1 cellular context compared by ENCODE assay signal in the genomic region with DNA sequence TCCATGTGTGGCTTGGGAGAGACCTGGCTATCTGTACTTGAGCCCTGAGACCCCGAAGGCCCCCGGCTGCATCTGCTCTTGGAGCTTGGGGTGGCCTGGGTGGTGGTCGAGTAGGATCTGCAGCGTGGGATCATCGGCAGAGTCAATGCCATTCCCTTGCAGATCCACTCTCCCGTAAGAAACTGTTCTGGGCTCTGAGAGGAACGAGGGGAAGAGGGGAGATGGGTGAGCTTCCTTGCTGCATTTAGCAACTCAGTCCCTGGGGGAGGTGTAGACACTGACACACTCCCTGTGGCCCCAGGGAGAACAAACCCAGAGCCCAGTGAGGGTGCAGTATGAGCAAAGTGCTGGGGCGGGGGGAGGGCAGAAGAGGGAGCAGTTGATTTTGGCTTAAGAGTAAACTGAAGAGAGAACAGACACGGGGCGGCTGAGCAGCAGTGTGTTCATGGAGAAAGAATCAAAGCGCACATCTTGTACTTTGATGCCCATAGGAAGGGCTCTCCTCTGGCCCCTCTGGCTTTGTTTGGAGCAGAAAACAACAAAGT.
TF ChIP-seq lines count a peak whose summit lies in the region.

No MANE protein-coding gene starts in this region.

TF ChIP-seq in HepG2, 621 proteins besides CTCF, POLR2A, EP300 and RAD21 (continued from another document and continues in another):
- TF ChIP-seq ZNF577 (CRISPR knock-in tag; IDR thresholded peaks at IDR 0.05; ENCODE audit: borderline replicate concordance, low read depth) (no peak), RXRB (CRISPR knock-in tag; IDR thresholded peaks at IDR 0.05; ENCODE audit: borderline replicate concordance) (no peak), RFX1 (IDR thresholded peaks at IDR 0.05) (no peak), ZNF292 (CRISPR knock-in tag; IDR thresholded peaks at IDR 0.05; ENCODE audit: borderline replicate concordance, low read depth) (no peak), AHR (CRISPR knock-in tag; IDR thresholded peaks at IDR 0.05) (no peak), FOXM1 (CRISPR knock-in tag; IDR thresholded peaks at IDR 0.05) (no peak), ARNT2 (CRISPR knock-in tag; IDR thresholded peaks at IDR 0.05; ENCODE audit: low read depth) (no peak), SNAPC2 (CRISPR knock-in tag; IDR thresholded peaks at IDR 0.05) (no peak), CREB1 (IDR thresholded peaks at IDR 0.05) (no peak), CREB1 (CRISPR knock-in tag; IDR thresholded peaks at IDR 0.05) (no peak; the same call in 1 of the 2 replicates), ZNF766 (CRISPR knock-in tag; IDR thresholded peaks at IDR 0.05; ENCODE audit: borderline replicate concordance) (no peak), ZNF678 (CRISPR knock-in tag; IDR thresholded peaks at IDR 0.05) (no peak), NFIC (IDR thresholded peaks at IDR 0.05; ENCODE audit: low read length) (no peak), EEA1 (CRISPR knock-in tag; IDR thresholded peaks at IDR 0.05; ENCODE audit: borderline replicate concordance) (0 out of 2 replicates have a peak, but pooled peaks have one; percentile 52), FIP1L1 (IDR thresholded peaks at IDR 0.05; ENCODE audit: borderline replicate concordance, insufficient read depth, low read depth, low read length) (no peak), ZNF749 (CRISPR knock-in tag; IDR thresholded peaks at IDR 0.05; ENCODE audit: borderline replicate concordance) (no peak), ZNF180 (CRISPR knock-in tag; IDR thresholded peaks at IDR 0.05; ENCODE audit: borderline replicate concordance, low read depth) (no peak), HOXA5 (CRISPR knock-in tag; IDR thresholded peaks at IDR 0.05) (no peak), BRD4 (CRISPR knock-in tag; IDR thresholded peaks at IDR 0.05) (peak; percentile 59; the same call in 1 of the 2 replicates), XBP1 (CRISPR knock-in tag; IDR thresholded peaks at IDR 0.05) (no peak), JDP2 (CRISPR knock-in tag; IDR thresholded peaks at IDR 0.05; ENCODE audit: borderline replicate concordance) (no peak), ZNF441 (CRISPR knock-in tag; IDR thresholded peaks at IDR 0.05; ENCODE audit: borderline replicate concordance) (0 out of 2 replicates have a peak, but pooled peaks have one; percentile 17), U2AF2 (IDR thresholded peaks at IDR 0.05; ENCODE audit: low read depth, low read length) (no peak)
- TF ChIP-seq, protein P1, sequence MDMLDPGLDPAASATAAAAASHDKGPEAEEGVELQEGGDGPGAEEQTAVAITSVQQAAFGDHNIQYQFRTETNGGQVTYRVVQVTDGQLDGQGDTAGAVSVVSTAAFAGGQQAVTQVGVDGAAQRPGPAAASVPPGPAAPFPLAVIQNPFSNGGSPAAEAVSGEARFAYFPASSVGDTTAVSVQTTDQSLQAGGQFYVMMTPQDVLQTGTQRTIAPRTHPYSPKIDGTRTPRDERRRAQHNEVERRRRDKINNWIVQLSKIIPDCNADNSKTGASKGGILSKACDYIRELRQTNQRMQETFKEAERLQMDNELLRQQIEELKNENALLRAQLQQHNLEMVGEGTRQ (IDR thresholded peaks at IDR 0.05; ENCODE audit: low read depth, low read length) = no peak
- TF ChIP-seq, protein P1 (CRISPR knock-in tag; IDR thresholded peaks at IDR 0.05; ENCODE audit: borderline replicate concordance) = no peak
- TF ChIP-seq, protein P2, sequence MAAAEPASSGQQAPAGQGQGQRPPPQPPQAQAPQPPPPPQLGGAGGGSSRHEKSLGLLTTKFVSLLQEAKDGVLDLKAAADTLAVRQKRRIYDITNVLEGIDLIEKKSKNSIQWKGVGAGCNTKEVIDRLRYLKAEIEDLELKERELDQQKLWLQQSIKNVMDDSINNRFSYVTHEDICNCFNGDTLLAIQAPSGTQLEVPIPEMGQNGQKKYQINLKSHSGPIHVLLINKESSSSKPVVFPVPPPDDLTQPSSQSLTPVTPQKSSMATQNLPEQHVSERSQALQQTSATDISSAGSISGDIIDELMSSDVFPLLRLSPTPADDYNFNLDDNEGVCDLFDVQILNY (CRISPR knock-in tag; conservative IDR thresholded peaks at IDR 0.05) = no peak
- TF ChIP-seq, protein P3, sequence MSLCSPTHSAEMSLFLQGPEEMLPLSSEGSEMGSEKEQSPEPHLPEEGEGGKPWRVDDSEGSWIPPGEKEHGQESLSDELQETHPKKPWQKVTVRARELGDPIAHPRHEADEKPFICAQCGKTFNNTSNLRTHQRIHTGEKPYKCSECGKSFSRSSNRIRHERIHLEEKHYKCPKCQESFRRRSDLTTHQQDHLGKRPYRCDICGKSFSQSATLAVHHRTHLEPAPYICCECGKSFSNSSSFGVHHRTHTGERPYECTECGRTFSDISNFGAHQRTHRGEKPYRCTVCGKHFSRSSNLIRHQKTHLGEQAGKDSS (CRISPR knock-in tag; IDR thresholded peaks at IDR 0.05; ENCODE audit: borderline replicate concordance, low read depth) = no peak
- TF ChIP-seq, protein P4, sequence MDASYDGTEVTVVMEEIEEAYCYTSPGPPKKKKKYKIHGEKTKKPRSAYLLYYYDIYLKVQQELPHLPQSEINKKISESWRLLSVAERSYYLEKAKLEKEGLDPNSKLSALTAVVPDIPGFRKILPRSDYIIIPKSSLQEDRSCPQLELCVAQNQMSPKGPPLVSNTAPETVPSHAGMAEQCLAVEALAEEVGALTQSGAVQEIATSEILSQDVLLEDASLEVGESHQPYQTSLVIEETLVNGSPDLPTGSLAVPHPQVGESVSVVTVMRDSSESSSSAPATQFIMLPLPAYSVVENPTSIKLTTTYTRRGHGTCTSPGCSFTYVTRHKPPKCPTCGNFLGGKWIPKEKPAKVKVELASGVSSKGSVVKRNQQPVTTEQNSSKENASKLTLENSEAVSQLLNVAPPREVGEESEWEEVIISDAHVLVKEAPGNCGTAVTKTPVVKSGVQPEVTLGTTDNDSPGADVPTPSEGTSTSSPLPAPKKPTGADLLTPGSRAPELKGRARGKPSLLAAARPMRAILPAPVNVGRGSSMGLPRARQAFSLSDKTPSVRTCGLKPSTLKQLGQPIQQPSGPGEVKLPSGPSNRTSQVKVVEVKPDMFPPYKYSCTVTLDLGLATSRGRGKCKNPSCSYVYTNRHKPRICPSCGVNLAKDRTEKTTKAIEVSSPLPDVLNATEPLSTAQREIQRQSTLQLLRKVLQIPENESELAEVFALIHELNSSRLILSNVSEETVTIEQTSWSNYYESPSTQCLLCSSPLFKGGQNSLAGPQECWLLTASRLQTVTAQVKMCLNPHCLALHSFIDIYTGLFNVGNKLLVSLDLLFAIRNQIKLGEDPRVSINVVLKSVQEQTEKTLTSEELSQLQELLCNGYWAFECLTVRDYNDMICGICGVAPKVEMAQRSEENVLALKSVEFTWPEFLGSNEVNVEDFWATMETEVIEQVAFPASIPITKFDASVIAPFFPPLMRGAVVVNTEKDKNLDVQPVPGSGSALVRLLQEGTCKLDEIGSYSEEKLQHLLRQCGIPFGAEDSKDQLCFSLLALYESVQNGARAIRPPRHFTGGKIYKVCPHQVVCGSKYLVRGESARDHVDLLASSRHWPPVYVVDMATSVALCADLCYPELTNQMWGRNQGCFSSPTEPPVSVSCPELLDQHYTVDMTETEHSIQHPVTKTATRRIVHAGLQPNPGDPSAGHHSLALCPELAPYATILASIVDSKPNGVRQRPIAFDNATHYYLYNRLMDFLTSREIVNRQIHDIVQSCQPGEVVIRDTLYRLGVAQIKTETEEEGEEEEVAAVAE (CRISPR knock-in tag; IDR thresholded peaks at IDR 0.05; ENCODE audit: borderline replicate concordance) = no peak
- TF ChIP-seq, protein P5, sequence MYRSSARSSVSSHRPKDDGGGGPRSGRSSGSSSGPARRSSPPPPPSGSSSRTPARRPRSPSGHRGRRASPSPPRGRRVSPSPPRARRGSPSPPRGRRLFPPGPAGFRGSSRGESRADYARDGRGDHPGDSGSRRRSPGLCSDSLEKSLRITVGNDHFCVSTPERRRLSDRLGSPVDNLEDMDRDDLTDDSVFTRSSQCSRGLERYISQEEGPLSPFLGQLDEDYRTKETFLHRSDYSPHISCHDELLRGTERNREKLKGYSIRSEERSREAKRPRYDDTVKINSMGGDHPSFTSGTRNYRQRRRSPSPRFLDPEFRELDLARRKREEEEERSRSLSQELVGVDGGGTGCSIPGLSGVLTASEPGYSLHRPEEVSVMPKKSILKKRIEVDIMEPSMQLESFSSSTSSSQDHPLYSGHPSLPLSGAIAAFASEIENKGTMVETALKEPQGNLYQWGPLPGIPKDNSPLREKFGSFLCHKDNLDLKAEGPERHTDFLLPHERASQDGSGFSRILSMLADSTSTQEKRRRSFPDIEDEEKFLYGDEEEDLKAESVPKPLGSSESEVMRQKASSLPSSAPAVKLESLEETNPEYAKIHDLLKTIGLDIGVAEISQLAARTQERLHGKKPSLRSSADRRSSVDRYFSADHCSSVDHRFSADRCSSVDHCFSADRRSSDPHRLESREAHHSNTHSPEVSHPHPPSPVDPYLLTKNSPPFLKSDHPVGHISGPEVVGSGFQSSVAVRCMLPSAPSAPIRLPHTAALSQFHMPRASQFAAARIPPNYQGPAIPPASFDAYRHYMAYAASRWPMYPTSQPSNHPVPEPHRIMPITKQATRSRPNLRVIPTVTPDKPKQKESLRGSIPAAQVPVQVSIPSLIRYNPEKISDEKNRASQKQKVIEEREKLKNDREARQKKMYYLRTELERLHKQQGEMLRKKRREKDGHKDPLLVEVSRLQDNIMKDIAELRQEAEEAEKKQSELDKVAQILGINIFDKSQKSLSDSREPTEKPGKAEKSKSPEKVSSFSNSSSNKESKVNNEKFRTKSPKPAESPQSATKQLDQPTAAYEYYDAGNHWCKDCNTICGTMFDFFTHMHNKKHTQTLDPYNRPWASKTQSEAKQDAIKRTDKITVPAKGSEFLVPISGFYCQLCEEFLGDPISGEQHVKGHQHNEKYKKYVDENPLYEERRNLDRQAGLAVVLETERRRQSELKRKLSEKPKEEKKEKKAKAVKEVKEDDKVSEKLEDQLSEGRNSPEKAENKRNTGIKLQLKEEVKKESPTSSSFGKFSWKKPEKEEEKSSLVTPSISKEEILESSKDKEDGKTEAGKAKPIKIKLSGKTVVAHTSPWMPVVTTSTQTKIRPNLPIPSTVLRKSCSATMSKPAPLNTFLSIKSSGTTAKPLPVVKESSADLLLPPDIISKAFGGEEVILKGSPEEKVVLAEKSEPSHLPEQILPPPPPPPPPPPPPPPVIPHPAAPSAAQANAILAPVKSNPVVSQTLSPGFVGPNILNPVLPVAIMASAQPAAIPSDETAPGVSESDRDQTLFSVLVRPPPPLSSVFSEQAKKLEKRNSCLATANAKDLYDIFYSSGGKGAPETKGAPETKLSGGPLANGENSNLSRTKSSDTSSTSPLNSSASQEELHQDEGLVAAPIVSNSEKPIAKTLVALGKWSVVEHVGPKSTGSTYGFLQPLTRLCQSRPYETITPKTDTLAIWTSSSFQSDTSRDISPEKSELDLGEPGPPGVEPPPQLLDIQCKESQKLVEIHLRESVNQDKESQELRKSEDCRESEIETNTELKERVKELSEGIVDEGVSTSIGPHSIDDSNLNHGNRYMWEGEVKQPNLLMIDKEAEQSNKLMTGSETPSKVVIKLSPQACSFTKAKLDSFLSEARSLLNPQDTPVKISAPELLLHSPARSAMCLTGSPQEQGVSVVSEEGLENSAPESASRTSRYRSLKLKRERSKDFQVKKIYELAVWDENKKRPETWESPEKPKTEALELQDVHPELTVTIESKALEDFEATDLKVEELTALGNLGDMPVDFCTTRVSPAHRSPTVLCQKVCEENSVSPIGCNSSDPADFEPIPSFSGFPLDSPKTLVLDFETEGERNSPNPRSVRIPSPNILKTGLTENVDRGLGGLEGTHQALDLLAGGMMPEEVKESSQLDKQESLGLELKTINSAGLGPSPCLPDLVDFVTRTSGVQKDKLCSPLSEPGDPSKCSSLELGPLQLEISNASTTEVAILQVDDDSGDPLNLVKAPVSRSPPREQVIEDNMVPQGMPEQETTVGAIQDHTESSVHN (CRISPR knock-in tag; IDR thresholded peaks at IDR 0.05) = no peak
- TF ChIP-seq, protein P6, sequence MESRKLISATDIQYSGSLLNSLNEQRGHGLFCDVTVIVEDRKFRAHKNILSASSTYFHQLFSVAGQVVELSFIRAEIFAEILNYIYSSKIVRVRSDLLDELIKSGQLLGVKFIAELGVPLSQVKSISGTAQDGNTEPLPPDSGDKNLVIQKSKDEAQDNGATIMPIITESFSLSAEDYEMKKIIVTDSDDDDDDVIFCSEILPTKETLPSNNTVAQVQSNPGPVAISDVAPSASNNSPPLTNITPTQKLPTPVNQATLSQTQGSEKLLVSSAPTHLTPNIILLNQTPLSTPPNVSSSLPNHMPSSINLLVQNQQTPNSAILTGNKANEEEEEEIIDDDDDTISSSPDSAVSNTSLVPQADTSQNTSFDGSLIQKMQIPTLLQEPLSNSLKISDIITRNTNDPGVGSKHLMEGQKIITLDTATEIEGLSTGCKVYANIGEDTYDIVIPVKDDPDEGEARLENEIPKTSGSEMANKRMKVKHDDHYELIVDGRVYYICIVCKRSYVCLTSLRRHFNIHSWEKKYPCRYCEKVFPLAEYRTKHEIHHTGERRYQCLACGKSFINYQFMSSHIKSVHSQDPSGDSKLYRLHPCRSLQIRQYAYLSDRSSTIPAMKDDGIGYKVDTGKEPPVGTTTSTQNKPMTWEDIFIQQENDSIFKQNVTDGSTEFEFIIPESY (CRISPR knock-in tag; IDR thresholded peaks at IDR 0.05) = no peak
- TF ChIP-seq, protein P7, sequence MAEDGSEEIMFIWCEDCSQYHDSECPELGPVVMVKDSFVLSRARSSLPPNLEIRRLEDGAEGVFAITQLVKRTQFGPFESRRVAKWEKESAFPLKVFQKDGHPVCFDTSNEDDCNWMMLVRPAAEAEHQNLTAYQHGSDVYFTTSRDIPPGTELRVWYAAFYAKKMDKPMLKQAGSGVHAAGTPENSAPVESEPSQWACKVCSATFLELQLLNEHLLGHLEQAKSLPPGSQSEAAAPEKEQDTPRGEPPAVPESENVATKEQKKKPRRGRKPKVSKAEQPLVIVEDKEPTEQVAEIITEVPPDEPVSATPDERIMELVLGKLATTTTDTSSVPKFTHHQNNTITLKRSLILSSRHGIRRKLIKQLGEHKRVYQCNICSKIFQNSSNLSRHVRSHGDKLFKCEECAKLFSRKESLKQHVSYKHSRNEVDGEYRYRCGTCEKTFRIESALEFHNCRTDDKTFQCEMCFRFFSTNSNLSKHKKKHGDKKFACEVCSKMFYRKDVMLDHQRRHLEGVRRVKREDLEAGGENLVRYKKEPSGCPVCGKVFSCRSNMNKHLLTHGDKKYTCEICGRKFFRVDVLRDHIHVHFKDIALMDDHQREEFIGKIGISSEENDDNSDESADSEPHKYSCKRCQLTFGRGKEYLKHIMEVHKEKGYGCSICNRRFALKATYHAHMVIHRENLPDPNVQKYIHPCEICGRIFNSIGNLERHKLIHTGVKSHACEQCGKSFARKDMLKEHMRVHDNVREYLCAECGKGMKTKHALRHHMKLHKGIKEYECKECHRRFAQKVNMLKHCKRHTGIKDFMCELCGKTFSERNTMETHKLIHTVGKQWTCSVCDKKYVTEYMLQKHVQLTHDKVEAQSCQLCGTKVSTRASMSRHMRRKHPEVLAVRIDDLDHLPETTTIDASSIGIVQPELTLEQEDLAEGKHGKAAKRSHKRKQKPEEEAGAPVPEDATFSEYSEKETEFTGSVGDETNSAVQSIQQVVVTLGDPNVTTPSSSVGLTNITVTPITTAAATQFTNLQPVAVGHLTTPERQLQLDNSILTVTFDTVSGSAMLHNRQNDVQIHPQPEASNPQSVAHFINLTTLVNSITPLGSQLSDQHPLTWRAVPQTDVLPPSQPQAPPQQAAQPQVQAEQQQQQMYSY (CRISPR knock-in tag; IDR thresholded peaks at IDR 0.05) = no peak
